In the genomic region with DNA sequence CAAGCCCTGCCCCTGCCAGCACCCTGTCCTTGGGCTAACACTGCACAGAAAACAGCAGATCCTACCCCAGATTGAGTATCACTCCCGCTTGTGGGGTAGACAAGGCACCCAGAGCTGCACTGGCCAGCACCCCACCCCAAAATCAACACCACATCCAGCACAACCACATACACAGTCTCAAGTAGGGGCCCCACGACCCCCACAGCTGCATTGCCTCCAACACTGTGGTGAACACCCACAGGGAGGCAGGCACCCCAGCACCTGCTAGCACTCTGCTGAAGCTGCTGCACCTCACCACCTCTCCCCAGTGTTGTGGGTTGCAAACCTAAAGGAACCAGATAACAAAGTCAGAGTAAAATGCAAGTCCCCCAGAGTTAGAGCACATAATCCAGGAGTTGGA, we compare ENCODE assay signal across 7 cellular contexts.
"Had no signal": no experiment of that assay in that cellular context is flagged by ENCODE, and none has a peak within 500 bp of the region (broad histone marks: within the 10 kb centered on the region; RNA-seq: fewer than 3 reads in every experiment).

No MANE protein-coding gene starts in this region.

- DNase-seq: IMR-90, KBM-7, KG1 had no signal

- H3K36me3 Mint-ChIP-seq: IgD-negative memory B cell had no signal

- H3K27ac Mint-ChIP-seq: IgD-negative memory B cell had no signal

- ATAC-seq: HepG2, K562 had no signal

- H3K4me3 ChIP-seq: K562 had no signal

- H3K4me1 Mint-ChIP-seq: IgD-negative memory B cell had no signal

- H3K4me3 Mint-ChIP-seq: IgD-negative memory B cell had no signal

- H3K27ac ChIP-seq: HL-60 had no signal
